ENCODE assay signal across 8 cellular contexts in genomic region chr20:53595742-53596141, GRCh38. TPM values are rescaled to one million over a fixed set of nuclear protein-coding genes. Genes with fewer than 3 reads are reported as not detected.
DNase-seq lines count a peak whose midpoint lies in the region; ATAC-seq, FAIRE-seq and TF ChIP-seq lines count a peak whose summit lies in the region.
"Not testable (repeated sequence)": the region's sequence is repeated elsewhere in the genome, so short reads cannot be mapped to it uniquely, and the experiment has no call there.

No MANE protein-coding gene starts in this region.

- H3K36me3 ChIP-seq in CD8-positive, alpha-beta T cell (ENCODE audit: insufficient read depth, low read length); adrenal gland (replicated peaks in 1 of 2); right lobe of liver; pancreas; thyroid gland: not testable (repeated sequence)

- FAIRE-seq in pancreas (lab: Jason Lieb, UNC): peak; percentile 56

- H3K4me3 Mint-ChIP-seq in CD8-positive, alpha-beta T cell: peak overlapping the region; percentile 79
- H3K4me3 Mint-ChIP-seq in WTC11: peak overlapping the region; percentile 53

- not testable (repeated sequence) for TF ChIP-seq CTCF in CD8-positive, alpha-beta T cell (IDR thresholded peaks at IDR 0.05); WTC11 (IDR thresholded peaks at IDR 0.05); adrenal gland (IDR thresholded peaks at IDR 0.05); right lobe of liver (IDR thresholded peaks at IDR 0.05); pancreas (IDR thresholded peaks at IDR 0.05); thyroid gland (IDR thresholded peaks at IDR 0.05)

- not testable (repeated sequence) for TF ChIP-seq POLR2A in adrenal gland (IDR thresholded peaks at IDR 0.05); right lobe of liver (IDR thresholded peaks at IDR 0.05); thyroid gland (IDR thresholded peaks at IDR 0.05)

- peaks cover 59% of the 10 kb centered on the region for H3K4me1 Mint-ChIP-seq in CD8-positive, alpha-beta T cell (ENCODE audit: low read depth)
- H3K4me1 Mint-ChIP-seq in WTC11: peaks cover 61% of the 10 kb centered on the region

- POLR2A ChIA-PET in CD8-positive, alpha-beta T cell (lab: Charles Lee): interaction anchor here (1.0 to 3.2 kb wide), 4 partner anchors 14 to 277 kb away, joined by 3 to 17 read pairs (median 14); no protein-coding TSS in a partner anchor
- POLR2A ChIA-PET in WTC11 (lab: Charles Lee): not testable (repeated sequence)

- H3K27ac ChIP-seq in CD8-positive, alpha-beta T cell (ENCODE audit: low read depth, low read length): peak overlapping the region; percentile 34
- H3K27ac ChIP-seq in adrenal gland (peak overlapping the region in 3 of 5 donors; percentile 27 to 98 (median 95)), epithelial cell of prostate (peak overlapping the region; percentile 94), right lobe of liver (peak overlapping the region; percentile 91 to 96 (median 93)), pancreas (peak overlapping the region in 3 of 4 donors; percentile 40 to 100 (median 99)), thyroid gland (peak overlapping the region; percentile 88 to 95 (median 91))

- not testable (repeated sequence) for H3K27me3 ChIP-seq in CD8-positive, alpha-beta T cell (ENCODE audit: insufficient read depth, low read length); adrenal gland; right lobe of liver; pancreas; thyroid gland

- not testable (repeated sequence) for H3K9me3 Mint-ChIP-seq in CD8-positive, alpha-beta T cell; WTC11

- not testable (repeated sequence) for H3K4me3 ChIP-seq in CD8-positive, alpha-beta T cell (ENCODE audit: low read depth, low read length); adrenal gland; thyroid gland (replicated peaks in 1 of 3)
- peak overlapping the region in 2 of 3 donors; percentile 17 to 60 for H3K4me3 ChIP-seq in right lobe of liver
- peak overlapping the region in 1 of 4 donors; percentile 20 for H3K4me3 ChIP-seq in pancreas

- H3K4me1 ChIP-seq in CD8-positive, alpha-beta T cell (ENCODE audit: insufficient read depth, low read length): peaks cover 38% of the 10 kb centered on the region
- H3K4me1 ChIP-seq in adrenal gland (replicated peaks in 1 of 2) (peaks cover 11 to 29% of the 10 kb centered on the region in 2 donors), right lobe of liver (peaks cover 0 to 24% (median 4%) of the 10 kb centered on the region in 4 donors), pancreas (peaks cover 0 to 18% (median 12%) of the 10 kb centered on the region in 3 donors), thyroid gland (peaks cover 15 to 17% of the 10 kb centered on the region in 2 donors)

- H3K9me3 ChIP-seq in CD8-positive, alpha-beta T cell (ENCODE audit: low read length); adrenal gland (replicated peaks in 1 of 3); right lobe of liver; pancreas; thyroid gland: not testable (repeated sequence)

- H3K27ac Mint-ChIP-seq in CD8-positive, alpha-beta T cell: peak overlapping the region; percentile 94
- H3K27ac Mint-ChIP-seq in WTC11: peak overlapping the region; percentile 97

- CTCF ChIA-PET in CD8-positive, alpha-beta T cell (lab: Charles Lee): interaction anchor here (1.4 to 3.1 kb wide), 7 partner anchors 12 to 344 kb away, joined by 3 to 9 read pairs (median 4); no protein-coding TSS in a partner anchor
- CTCF ChIA-PET in WTC11 (lab: Charles Lee): not testable (repeated sequence)

- H3K36me3 Mint-ChIP-seq in CD8-positive, alpha-beta T cell: peaks cover 16% of the 10 kb centered on the region
- H3K36me3 Mint-ChIP-seq in WTC11: not testable (repeated sequence)

- not testable (repeated sequence) for ATAC-seq in CD8-positive, alpha-beta T cell; WTC11; pancreas
- ATAC-seq in right lobe of liver: peak; percentile 26 to 48 (median 35)

- 28 to 44% (median 31%) methylated on average over 2 to 3 of the region's 3 CpGs for WGBS in adrenal gland, 4 donors
- 24% methylated on average over 2 of the region's 3 CpGs for WGBS in right lobe of liver (ENCODE audit: insufficient coverage, low coverage, low lambda C conversion rate, missing lambda C conversion rate)
- 5 to 9% methylated on average over 2 to 3 of the region's 3 CpGs for WGBS in pancreas, 2 donors
- WGBS in thyroid gland, 2 donors: 23 to 26% methylated on average over 3 of the region's 3 CpGs

- DNase-seq in CD8-positive, alpha-beta T cell; WTC11 (ENCODE audit: low spot score); epithelial cell of prostate (ENCODE audit: low read depth, low spot score); right lobe of liver; thyroid gland: not testable (repeated sequence)
- peak; percentile 51 for DNase-seq in LoVo (ENCODE audit: low spot score)
- DNase-seq in adrenal gland: peak in 1 of 7 donors; percentile 3
- DNase-seq in pancreas: peak in 1 of 6 donors; percentile 5

- not testable (repeated sequence) for H3K27me3 Mint-ChIP-seq in CD8-positive, alpha-beta T cell (ENCODE audit: low read depth); WTC11 (ENCODE audit: low read depth)

- intact Hi-C loops in CD8-positive, alpha-beta T cell (cut with DNase I, micrococcal nuclease): loop anchor here (2.0 kb wide), 3 partner anchors 15 to 57 kb away; no protein-coding TSS in a partner anchor
- intact Hi-C loops in adrenal gland (cut with DNase I); right lobe of liver (cut with DNase I); pancreas (cut with DNase I); thyroid gland (cut with DNase I): not testable (repeated sequence)

TF ChIP-seq in WTC11, 78 proteins besides CTCF, POLR2A, EP300 and RAD21:
- TF ChIP-seq GABPB1 (CRISPR knock-in tag; IDR thresholded peaks at IDR 0.05): peak; percentile 20; the same call in 1 of the 2 replicates
TF ChIP-seq in WTC11: peak in this region for 1; not testable (repeated sequence) for 77.

RNA-seq across cellular contexts. Expression of gene ZNF217, which starts 2.1 kb away (rescaled TPM):
- total RNA-seq in CD8-positive, alpha-beta T cell: 10 to 100 TPM; 71.8 to 79.9 TPM
- total RNA-seq in WTC11 (2021) (75.6 to 84.0 TPM (median 77.7 TPM) in 3 replicates), adrenal gland (10 to 100 TPM in 7 of 8 donors, 1 to 10 TPM in 1; 9.9 to 23.4 (median 13.7) TPM), right lobe of liver (10 to 100 TPM; 11.3 to 27.1 (median 15.8) TPM), pancreas (10 to 100 TPM; 10.2 to 29.5 (median 13.4) TPM), thyroid gland (10 to 100 TPM; 18.0 to 42.8 (median 27.8) TPM)
- polyA plus RNA-seq in adrenal gland (1 to 10 TPM; 3.5 to 5.5 (median 4.3) TPM), pancreas (1 to 10 TPM; 4.2 to 5.1 TPM)

Comparison
In these comparisons a context has a peak if more than half of its experiments do, and no peak if none do; other contexts are left out.
1. H3K27ac ChIP-seq: peak in every context shown above with its lines; median percentile 99 in pancreas; 95 in adrenal gland; 94 in epithelial cell of prostate; 93 in right lobe of liver; 91 in thyroid gland; 34 in CD8-positive, alpha-beta T cell.